ENCODE assay signal across 16 cellular contexts in the genomic region with DNA sequence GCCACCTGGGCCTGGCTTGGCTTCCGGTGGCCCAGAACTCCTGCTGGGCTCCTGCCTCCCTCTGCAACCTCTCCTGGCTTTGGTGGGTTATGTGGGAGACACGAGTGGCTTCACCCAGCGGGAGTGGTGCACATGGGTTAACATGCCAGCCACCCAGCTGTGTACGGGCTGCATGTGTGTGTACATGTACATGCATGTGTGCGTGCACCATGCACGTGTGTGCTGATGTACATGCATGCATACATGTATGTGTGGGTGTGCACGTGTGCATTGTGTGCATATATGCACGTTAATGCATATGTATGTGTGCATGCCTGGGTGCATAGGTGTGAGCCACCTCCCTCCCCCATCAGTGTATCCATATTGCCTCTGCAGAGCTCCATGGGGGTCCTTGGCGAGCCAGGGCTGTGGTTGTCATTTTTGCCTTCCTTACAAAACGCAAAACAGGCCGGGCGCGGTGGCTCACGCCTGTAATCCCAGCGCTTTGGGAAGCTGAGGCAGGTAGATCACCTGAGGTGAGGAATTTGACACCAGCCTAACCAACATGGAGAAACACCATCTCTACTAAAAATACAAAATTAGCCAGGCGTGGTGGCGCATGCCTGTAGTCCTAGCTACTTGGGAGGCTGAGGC. TPM values are rescaled to one million over a fixed set of nuclear protein-coding genes. Genes with fewer than 3 reads are reported as not detected.
DNase-seq lines count a peak whose midpoint lies in the region; ATAC-seq, FAIRE-seq and TF ChIP-seq lines count a peak whose summit lies in the region.
"Had no signal": no experiment of that assay in that cellular context is flagged by ENCODE, and none has a peak within 500 bp of the region (broad histone marks: within the 10 kb centered on the region; RNA-seq: fewer than 3 reads in every experiment).

No MANE protein-coding gene starts in this region.

- FAIRE-seq in HTR-8/SVneo (lab: Jason Lieb, UNC) (peak; percentile 62), H1 (lab: Jason Lieb, UNC) (no peak)
- FAIRE-seq: A549, K562 had no signal

- 95% methylated on average over 17 of the region's 17 CpGs; no CpG with 5 or more reads in 1 of the 2 experiments for WGBS in H1 (ENCODE audit: extremely low coverage in 1 of 2, insufficient coverage in 1 of 2, insufficient read length in 1 of 2, insufficient replicate concordance in 2 of 2, low coverage in 1 of 2, low lambda C conversion rate in 2 of 2, missing lambda C conversion rate in 1 of 2), 2 experiments
- WGBS in thyroid gland, 2 donors = 89 to 93% methylated on average over 13 to 17 of the region's 17 CpGs
- WGBS in sigmoid colon, 2 donors = 83 to 89% methylated on average over 17 of the region's 17 CpGs

- no peak overlapping the region for H4K5ac ChIP-seq in H1 (ENCODE audit: insufficient read length, low read depth, low read length)

- TF ChIP-seq POLR2A in H1 (IDR thresholded peaks at IDR 0.05; ENCODE audit: control extremely low read depth in 1 of 2, low read depth in 2 of 2, low read length in 2 of 2) = no peak
- TF ChIP-seq POLR2A in thyroid gland (IDR thresholded peaks at IDR 0.05) = no peak
- no peak for TF ChIP-seq POLR2A in sigmoid colon (IDR thresholded peaks at IDR 0.05)

- H2AK5ac ChIP-seq in H1 (ENCODE audit: low read depth, low read length) = no peak overlapping the region

- H3K27ac ChIP-seq in H1 (ENCODE audit: low read depth, low read length) (no peak overlapping the region), mucosa of rectum (ENCODE audit: low read depth in 2 of 2, low read length in 2 of 2) (peak overlapping the region; percentile 77 to 83), thyroid gland (peak overlapping the region in 2 of 3 donors; percentile 49 to 88), tibial artery (no peak overlapping the region), sigmoid colon (no peak overlapping the region)
- H3K27ac ChIP-seq: A549, GM23248 had no signal

- peaks cover 0 to 52% of the 10 kb centered on the region in 2 experiments; a peak in 3 of 4 replicates for H3K79me2 ChIP-seq in H1 (ENCODE audit: control insufficient read depth in 1 of 2, insufficient read depth in 2 of 2, low read length in 2 of 2)

- TF ChIP-seq EP300 in H1 (IDR thresholded peaks at IDR 0.05; ENCODE audit: borderline replicate concordance in 1 of 2, low read depth in 2 of 2, low read length in 2 of 2) (no peak), sigmoid colon (IDR thresholded peaks at IDR 0.05) (no peak)

- no peaks in the 10 kb centered on the region for H3K36me3 ChIP-seq in H1 (ENCODE audit: control insufficient read depth in 2 of 4, insufficient read depth in 4 of 4, low read length in 3 of 4)
- peaks cover 5 to 6% of the 10 kb centered on the region in 2 donors for H3K36me3 ChIP-seq in mucosa of rectum (ENCODE audit: control insufficient read depth in 2 of 2, insufficient read depth in 2 of 2, low read length in 2 of 2)
- peaks cover 0 to 3% of the 10 kb centered on the region in 2 donors for H3K36me3 ChIP-seq in thyroid gland
- peaks cover 0 to 22% (median 13%) of the 10 kb centered on the region in 3 donors for H3K36me3 ChIP-seq in tibial artery
- H3K36me3 ChIP-seq in sigmoid colon = peaks cover 0 to 17% (median 2%) of the 10 kb centered on the region in 4 donors

- peaks cover 0 to 2% (median 0%) of the 10 kb centered on the region in 4 experiments; a peak in 1 of 7 replicates for H3K27me3 ChIP-seq in H1 (replicated peaks in 1 of 4; ENCODE audit: control insufficient read depth in 3 of 4, extremely low read depth in 1 of 4, insufficient read depth in 3 of 4, low read length in 3 of 4)
- no peaks in the 10 kb centered on the region for H3K27me3 ChIP-seq in mucosa of rectum (ENCODE audit: control insufficient read depth in 2 of 2, insufficient read depth in 2 of 2, low read length in 2 of 2)
- H3K27me3 ChIP-seq in thyroid gland = no peaks in the 10 kb centered on the region
- no peaks in the 10 kb centered on the region for H3K27me3 ChIP-seq in tibial artery
- H3K27me3 ChIP-seq in sigmoid colon = no peaks in the 10 kb centered on the region
- H3K27me3 ChIP-seq: BE2C had no signal

- H4K8ac ChIP-seq in H1 (ENCODE audit: extremely low read depth, insufficient read depth, low read length) = no peak overlapping the region

- H2BK5ac ChIP-seq in H1 (ENCODE audit: low read depth, low read length) = no peak overlapping the region

- peak overlapping the region; percentile 93 for H4K91ac ChIP-seq in H1 (replicated peaks; ENCODE audit: insufficient read length, low read length)

- TF ChIP-seq CTCF in H1 (IDR thresholded peaks at IDR 0.05; ENCODE audit: control extremely low read depth in 1 of 3, insufficient read depth in 1 of 3, low read depth in 1 of 3, low read length in 3 of 3) = no peak
- no peak for TF ChIP-seq CTCF in thyroid gland (IDR thresholded peaks at IDR 0.05)
- no peak for TF ChIP-seq CTCF in tibial artery (IDR thresholded peaks at IDR 0.05)
- TF ChIP-seq CTCF in sigmoid colon (IDR thresholded peaks at IDR 0.05) = no peak

- no peak overlapping the region for H3K14ac ChIP-seq in H1 (ENCODE audit: insufficient read length)

- peak overlapping the region; percentile 6; the same call in 1 of the 2 replicates for H2BK12ac ChIP-seq in H1 (ENCODE audit: low read depth, low read length)

- CTCF ChIA-PET in H1 (lab: Charles Lee; ENCODE audit: partially characterized antibody) = interaction anchor here (0.6 to 20.0 kb wide), 12 partner anchors 8 to 366 kb away, joined by 3 to 339 read pairs (median 6); no protein-coding TSS in a partner anchor

- H3K9ac ChIP-seq in H1 (replicated peaks in 1 of 4; ENCODE audit: extremely low read depth in 1 of 4, low read depth in 3 of 4, low read length in 3 of 4) = no peak overlapping the region
- H3K9ac ChIP-seq in mucosa of rectum (ENCODE audit: low read depth in 1 of 2, low read length in 2 of 2) = no peak overlapping the region
- H3K9ac ChIP-seq: GM23248 had no signal

- no peak overlapping the region for H3K4me2 ChIP-seq in H1 (ENCODE audit: insufficient read depth in 1 of 2, low read depth in 2 of 2, low read length in 2 of 2)
- H3K4me2 ChIP-seq: A549 had no signal

- no peak overlapping the region for H3K18ac ChIP-seq in H1 (ENCODE audit: extremely low read depth, low read length)

- intact Hi-C loops in thyroid gland (cut with DNase I) (loop anchor here (5.0 kb wide), 2 partner anchors 74 to 154 kb away; no protein-coding TSS in a partner anchor), tibial artery (cut with DNase I; ENCODE audit: low total_unique reads) (no loop called here), sigmoid colon (cut with DNase I) (no loop called here)

- H3K4me1 ChIP-seq in H1 (replicated peaks in 1 of 4; ENCODE audit: control insufficient read depth in 3 of 4, insufficient read depth in 4 of 4, low read length in 3 of 4) (peaks cover 0 to 4% (median 2%) of the 10 kb centered on the region in 4 experiments; a peak in 5 of 7 replicates), mucosa of rectum (ENCODE audit: control insufficient read depth in 2 of 2, insufficient read depth in 2 of 2, low read length in 2 of 2) (peaks cover 40 to 54% of the 10 kb centered on the region in 2 donors), thyroid gland (peaks cover 39 to 56% of the 10 kb centered on the region in 2 donors), tibial artery (peaks cover 0 to 50% (median 27%) of the 10 kb centered on the region in 4 donors), sigmoid colon (peaks cover 0 to 42% (median 23%) of the 10 kb centered on the region in 4 donors)
- H3K4me1 ChIP-seq: BE2C had no signal

- DNase-seq in HTR-8/SVneo (ENCODE audit: insufficient read length, low spot score) = no peak
- DNase-seq in H1 (ENCODE audit: low read depth in 1 of 2, low spot score in 2 of 2) = no peak
- DNase-seq in thyroid gland = no peak
- DNase-seq in tibial artery = no peak
- DNase-seq in sigmoid colon = no peak
- no peak for DNase-seq in NCI-H510A (lab: John Stamatoyannopoulos, UW)
- DNase-seq: BE2C; CD4-positive, CD25-positive, alpha-beta regulatory T cell; GF-D8; GM23248 had no signal

- no peak overlapping the region for H3K23ac ChIP-seq in H1 (ENCODE audit: insufficient read length)

- H3K9me3 ChIP-seq in H1 (ENCODE audit: insufficient read depth in 2 of 2, low read depth in 1 of 2, low read length in 1 of 2) (no peaks in the 10 kb centered on the region), mucosa of rectum (ENCODE audit: control insufficient read depth in 2 of 2, low read length in 2 of 2) (no peaks in the 10 kb centered on the region), thyroid gland (no peaks in the 10 kb centered on the region), tibial artery (no peaks in the 10 kb centered on the region), sigmoid colon (no peaks in the 10 kb centered on the region)
- H3K9me3 ChIP-seq: A549, BE2C had no signal

- POLR2A ChIA-PET in H1 (lab: Charles Lee; ENCODE audit: partially characterized antibody) = interaction anchor here (1.2 kb wide), 1 partner anchor 8 kb away, joined by 3 read pairs; no protein-coding TSS in a partner anchor

- H2BK20ac ChIP-seq in H1 (ENCODE audit: low read length) = no peak overlapping the region

- peak overlapping the region; percentile 97 for H3K4ac ChIP-seq in H1 (replicated peaks; ENCODE audit: insufficient read length, low read depth, low read length)

- H3K4me3 ChIP-seq in H1 (ENCODE audit: extremely low read depth in 1 of 4, insufficient read depth in 2 of 4, low read depth in 3 of 4, low read length in 4 of 4) (no peak overlapping the region), mucosa of rectum (ENCODE audit: low read length in 2 of 2) (no peak overlapping the region), thyroid gland (replicated peaks in 1 of 3) (no peak overlapping the region), tibial artery (no peak overlapping the region), sigmoid colon (no peak overlapping the region)
- H3K4me3 ChIP-seq: A549, GM23248, K562 had no signal

- no peak for TF ChIP-seq RAD21 in H1 (IDR thresholded peaks at IDR 0.05 in 1 of 2, conservative IDR thresholded peaks at IDR 0.05 in 1 of 2; ENCODE audit: low read depth in 2 of 2, low read length in 2 of 2)

- H2BK15ac ChIP-seq in H1 (ENCODE audit: low read length) = no peak overlapping the region

- ATAC-seq in GM18867 (IDR thresholded peaks at IDR 0.05; ENCODE audit: unreplicated experiment) = no peak
- ATAC-seq: A549, K562 had no signal

- H4K20me1 ChIP-seq in H1 (replicated peaks in 1 of 2; ENCODE audit: control insufficient read depth in 1 of 2, insufficient read depth in 2 of 2, low read length in 2 of 2) = peaks cover 9 to 24% of the 10 kb centered on the region in 2 experiments

- no peak overlapping the region for H2BK120ac ChIP-seq in H1 (replicated peaks; ENCODE audit: low read depth, low read length)

- H3K56ac ChIP-seq in H1 (replicated peaks; ENCODE audit: insufficient read length, low read depth, low read length) = no peak overlapping the region

- peaks cover 8% of the 10 kb centered on the region; the same call in 1 of the 2 replicates for H3K79me1 ChIP-seq in H1 (ENCODE audit: low read depth, low read length)

- H3K23me2 ChIP-seq in H1 (ENCODE audit: low read depth, low read length) = no peaks in the 10 kb centered on the region

- H2AFZ ChIP-seq in H1 (ENCODE audit: low read length) = no peak overlapping the region
- H2AFZ ChIP-seq: GM23248 had no signal

RNA-seq across cellular contexts. Expression of a gene that starts 12.5 kb away (rescaled TPM):
- 19.9 and 21.1 TPM in 2 replicates for total RNA-seq in H1 (2021; fragmentation: NEBNext Ultra II Directional; extraction: Animal tissue kit (Norgen Biotek cat#: 25700))
- 6.2 and 13.6 TPM in 2 replicates for polyA plus RNA-seq in H1 (2011; rRNA removed)
- 10.8 TPM for polyA plus RNA-seq in H1 (2011; cell fraction: cytosol; rRNA removed)
- polyA plus RNA-seq in H1 (2011; cell fraction: nucleus; rRNA removed) = 19.0 TPM
- 13.5 to 20.6 TPM (median 17.0 TPM) in 4 replicates for polyA plus RNA-seq in H1 (2012, experiment 1 of 2)
- 13.5 TPM for polyA plus RNA-seq in H1 (2012, experiment 2 of 2)
- 18.3 TPM for polyA plus RNA-seq in H1 (2013, experiment 1 of 2)
- 17.5 TPM for polyA plus RNA-seq in H1 (2013, experiment 2 of 2)
- polyA minus RNA-seq in H1 (2011; rRNA and poly(A)+ RNA removed) = 4.9 and 7.8 TPM in 2 replicates
- polyA minus RNA-seq in H1 (2011; cell fraction: cytosol; rRNA and poly(A)+ RNA removed) = 10.4 TPM
- polyA minus RNA-seq in H1 (2011; cell fraction: nucleus; rRNA and poly(A)+ RNA removed) = 6.6 TPM
- 10 to 100 TPM; 49.9 to 69.6 (median 63.8) TPM for total RNA-seq in thyroid gland
- total RNA-seq in sigmoid colon = 10 to 100 TPM; 43.2 to 52.5 (median 45.4) TPM
- 100 to 1,000 TPM in 2 of 3 donors, 10 to 100 TPM in 1; 90.1 to 151 (median 150) TPM for polyA plus RNA-seq in sigmoid colon

RNA-seq across cellular contexts. Expression of a gene that starts 29.2 kb away (rescaled TPM):
- total RNA-seq in H1 (2021; fragmentation: NEBNext Ultra II Directional; extraction: Animal tissue kit (Norgen Biotek cat#: 25700)) = 0.25 and 0.26 TPM in 2 replicates
- 0.36 and 0.45 TPM in 2 replicates for polyA plus RNA-seq in H1 (2011; rRNA removed)
- 0.61 TPM for polyA plus RNA-seq in H1 (2011; cell fraction: cytosol; rRNA removed)
- polyA plus RNA-seq in H1 (2011; cell fraction: nucleus; rRNA removed) = 0.16 TPM
- polyA plus RNA-seq in H1 (2012, experiment 1 of 2) = 0.13 to 0.46 TPM (median 0.29 TPM) in 3 of 4 replicates, not detected in the other
- polyA plus RNA-seq in H1 (2012, experiment 2 of 2) = 0.14 TPM
- polyA plus RNA-seq in H1 (2013, experiment 1 of 2) = 0.36 TPM
- polyA plus RNA-seq in H1 (2013, experiment 2 of 2) = 0.40 TPM
- 0.07 and 0.13 TPM in 2 replicates for polyA minus RNA-seq in H1 (2011; rRNA and poly(A)+ RNA removed)
- polyA minus RNA-seq in H1 (2011; cell fraction: cytosol; rRNA and poly(A)+ RNA removed) = not detected
- not detected for polyA minus RNA-seq in H1 (2011; cell fraction: nucleus; rRNA and poly(A)+ RNA removed)
- 1 to 10 TPM in 3 of 4 donors, under 1 TPM in 1; 0.88 to 4.6 (median 2.1) TPM for total RNA-seq in thyroid gland
- 1 to 10 TPM in 3 of 4 donors, under 1 TPM in 1; 0.55 to 6.0 (median 4.4) TPM for total RNA-seq in sigmoid colon
- polyA plus RNA-seq in sigmoid colon = 1 to 10 TPM; 4.2 to 5.6 (median 5.1) TPM
- total RNA-seq: GM23248, H7 had no signal
- polyA plus RNA-seq: AG04450, GM23248 had no signal

RNA-seq across cellular contexts. Expression of a gene that starts 44.3 kb away (rescaled TPM):
- 187 and 197 TPM in 2 replicates for total RNA-seq in H1 (2021; fragmentation: NEBNext Ultra II Directional; extraction: Animal tissue kit (Norgen Biotek cat#: 25700))
- polyA plus RNA-seq in H1 (2011; rRNA removed) = 285 and 392 TPM in 2 replicates
- 228 TPM for polyA plus RNA-seq in H1 (2011; cell fraction: cytosol; rRNA removed)
- 492 TPM for polyA plus RNA-seq in H1 (2011; cell fraction: nucleus; rRNA removed)
- polyA plus RNA-seq in H1 (2012, experiment 1 of 2) = 186 to 340 TPM (median 248 TPM) in 4 replicates
- 326 TPM for polyA plus RNA-seq in H1 (2012, experiment 2 of 2)
- 164 TPM for polyA plus RNA-seq in H1 (2013, experiment 1 of 2)
- 162 TPM for polyA plus RNA-seq in H1 (2013, experiment 2 of 2)
- polyA minus RNA-seq in H1 (2011; rRNA and poly(A)+ RNA removed) = 155 and 179 TPM in 2 replicates
- 203 TPM for polyA minus RNA-seq in H1 (2011; cell fraction: cytosol; rRNA and poly(A)+ RNA removed)
- 91.6 TPM for polyA minus RNA-seq in H1 (2011; cell fraction: nucleus; rRNA and poly(A)+ RNA removed)
- total RNA-seq in thyroid gland = 100 to 1,000 TPM; 398 to 892 (median 498) TPM
- 100 to 1,000 TPM; 581 to 711 (median 629) TPM for total RNA-seq in sigmoid colon
- 100 to 1,000 TPM; 561 to 714 (median 581) TPM for polyA plus RNA-seq in sigmoid colon

Comparison
In these comparisons a context has a peak if more than half of its experiments do, and no peak if none do; other contexts are left out.
1. H3K27ac ChIP-seq: peak in mucosa of rectum (2 of 2) and thyroid gland (2 of 3); none in H1 (single experiment), tibial artery (0 of 2) and sigmoid colon (0 of 4).